1 cellular context compared by ENCODE assay signal in genomic region chr7:118046086-118046485, GRCh38.
TF ChIP-seq lines count a peak whose summit lies in the region.

No MANE protein-coding gene starts in this region.

TF ChIP-seq in H1, 55 proteins besides CTCF, POLR2A, EP300 and RAD21:
- no peak for TF ChIP-seq CBX5 (IDR thresholded peaks at IDR 0.05; ENCODE audit: low read depth, low read length)
- TF ChIP-seq E2F6 (IDR thresholded peaks at IDR 0.05): no peak
- TF ChIP-seq SAP30 (IDR thresholded peaks at IDR 0.05; ENCODE audit: insufficient read depth, insufficient replicate concordance, low read length): no peak
- no peak for TF ChIP-seq USF2 (IDR thresholded peaks at IDR 0.05; ENCODE audit: low read length)
- no peak for TF ChIP-seq CTBP2 (IDR thresholded peaks at IDR 0.05; ENCODE audit: borderline replicate concordance, insufficient read depth, insufficient read length, low read length)
- TF ChIP-seq HDAC6 (IDR thresholded peaks at IDR 0.05; ENCODE audit: low read depth, low read length): no peak
- no peak for TF ChIP-seq RXRA (IDR thresholded peaks at IDR 0.05; ENCODE audit: insufficient read depth, low read depth, low read length)
- TF ChIP-seq EZH2 (IDR thresholded peaks at IDR 0.05; ENCODE audit: low read depth, low read length, severe bottlenecking): no peak
- TF ChIP-seq JUND (IDR thresholded peaks at IDR 0.05; ENCODE audit: low read length): no peak
- TF ChIP-seq SIRT6 (IDR thresholded peaks at IDR 0.05; ENCODE audit: low read length): no peak
- TF ChIP-seq SP2 (IDR thresholded peaks at IDR 0.05; ENCODE audit: low read length): no peak
- no peak for TF ChIP-seq EGR1 (IDR thresholded peaks at IDR 0.05; ENCODE audit: borderline replicate concordance, low read depth, low read length)
- no peak for TF ChIP-seq CREB1 (IDR thresholded peaks at IDR 0.05)
- no peak for TF ChIP-seq NANOG (IDR thresholded peaks at IDR 0.05; ENCODE audit: insufficient read depth, low read depth, low read length, poor library complexity, severe bottlenecking)
- TF ChIP-seq TEAD4 (IDR thresholded peaks at IDR 0.05; ENCODE audit: low read depth, low read length): no peak
- TF ChIP-seq ASH2L (IDR thresholded peaks at IDR 0.05; ENCODE audit: low read length): no peak
- no peak for TF ChIP-seq CBX8 (IDR thresholded peaks at IDR 0.05; ENCODE audit: borderline replicate concordance, low read depth, low read length)
- no peak for TF ChIP-seq SRF (IDR thresholded peaks at IDR 0.05; ENCODE audit: low read depth, low read length)
TF ChIP-seq in H1: peak in this region for 0.
